8 cellular contexts compared by ENCODE assay signal in genomic region chr7:72830567-72830966, GRCh38. TPM values are rescaled to one million over a fixed set of nuclear protein-coding genes. Genes with fewer than 3 reads are reported as not detected.
A peak's percentile ranks its signal among the peaks of the same experiment; 100 is the strongest.
DNase-seq lines count a peak whose midpoint lies in the region; ATAC-seq and TF ChIP-seq lines count a peak whose summit lies in the region.
"Not testable (repeated sequence)": the region's sequence is repeated elsewhere in the genome, so short reads cannot be mapped to it uniquely, and the experiment has no call there.

No MANE protein-coding gene starts in this region.

- peaks cover 17 to 25% of the 10 kb centered on the region in 2 donors for H3K36me3 Mint-ChIP-seq in activated naive CD4-positive, alpha-beta T cell treated with anti-CD3 and anti-CD28 coated beads, Interleukin-2, amount 50 U/mL, for 72 hours
- peaks cover 72% of the 10 kb centered on the region for H3K36me3 Mint-ChIP-seq in effector memory CD8-positive, alpha-beta T cell (ENCODE audit: insufficient read depth)
- H3K36me3 Mint-ChIP-seq in natural killer cell treated with Interleukin-12 subunit alpha and Interleukin-12 subunit beta and Interleukin-15 and Interleukin-18, amount 100 ng/mL, for 72 hours: peaks cover 19% of the 10 kb centered on the region
- H3K36me3 Mint-ChIP-seq in stimulated activated naive CD8-positive, alpha-beta T cell treated with anti-CD3 and anti-CD28 coated beads, Interleukin-15, Interleukin-2, amounts not matched to agents 100 ng/mL and 50 ng/mL, for 24 hours (ENCODE audit: low read depth): peaks cover 41% of the 10 kb centered on the region

- not testable (repeated sequence) for TF ChIP-seq CTCF in AG09309 (IDR thresholded peaks at IDR 0.05; ENCODE audit: control insufficient read depth, insufficient read depth, low read depth, low read length, missing control alignments); RWPE1 (conservative IDR thresholded peaks at IDR 0.05; ENCODE audit: low read depth)

- ATAC-seq in activated naive CD4-positive, alpha-beta T cell treated with anti-CD3 and anti-CD28 coated beads, Interleukin-2, amount 50 U/mL, for 72 hours; effector memory CD8-positive, alpha-beta T cell (replicated peaks); natural killer cell treated with Interleukin-12 subunit alpha and Interleukin-12 subunit beta and Interleukin-15 and Interleukin-18, amount 100 ng/mL, for 72 hours: not testable (repeated sequence)

- H3K9me3 ChIP-seq in iPS-15b (ENCODE audit: control insufficient read depth, insufficient read depth, low read length): not testable (repeated sequence)

- H3K4me1 Mint-ChIP-seq in effector memory CD8-positive, alpha-beta T cell (ENCODE audit: low read depth in 2 of 2): peaks cover 8 to 19% of the 10 kb centered on the region in 2 donors
- H3K4me1 Mint-ChIP-seq in natural killer cell treated with Interleukin-12 subunit alpha and Interleukin-12 subunit beta and Interleukin-15 and Interleukin-18, amount 100 ng/mL, for 72 hours (ENCODE audit: low read depth in 2 of 2): peaks cover 19 to 29% of the 10 kb centered on the region in 2 donors
- H3K4me1 Mint-ChIP-seq in stimulated activated naive CD8-positive, alpha-beta T cell treated with anti-CD3 and anti-CD28 coated beads, Interleukin-15, Interleukin-2, amounts not matched to agents 100 ng/mL and 50 ng/mL, for 24 hours (ENCODE audit: low read depth): peaks cover 45% of the 10 kb centered on the region

- not testable (repeated sequence) for DNase-seq in AG09309 (ENCODE audit: low read depth); RWPE1 (ENCODE audit: low spot score); activated naive CD4-positive, alpha-beta T cell treated with anti-CD3 and anti-CD28 coated beads, Interleukin-2, amount 50 U/mL, for 72 hours (ENCODE audit: low spot score in 2 of 2); effector memory CD8-positive, alpha-beta T cell; natural killer cell treated with Interleukin-12 subunit alpha and Interleukin-12 subunit beta and Interleukin-15 and Interleukin-18, amount 100 ng/mL, for 72 hours (ENCODE audit: low spot score)
- peak; percentile 3 for DNase-seq in HCEC 1CT

- peak overlapping the region; percentile 88 to 95 for H3K4me3 Mint-ChIP-seq in effector memory CD8-positive, alpha-beta T cell
- H3K4me3 Mint-ChIP-seq in natural killer cell treated with Interleukin-12 subunit alpha and Interleukin-12 subunit beta and Interleukin-15 and Interleukin-18, amount 100 ng/mL, for 72 hours: peak overlapping the region; percentile 95
- H3K4me3 Mint-ChIP-seq in stimulated activated naive CD8-positive, alpha-beta T cell treated with anti-CD3 and anti-CD28 coated beads, Interleukin-15, Interleukin-2, amounts not matched to agents 100 ng/mL and 50 ng/mL, for 24 hours: peak overlapping the region; percentile 95

- H3K27me3 Mint-ChIP-seq in effector memory CD8-positive, alpha-beta T cell; natural killer cell treated with Interleukin-12 subunit alpha and Interleukin-12 subunit beta and Interleukin-15 and Interleukin-18, amount 100 ng/mL, for 72 hours; stimulated activated naive CD8-positive, alpha-beta T cell treated with anti-CD3 and anti-CD28 coated beads, Interleukin-15, Interleukin-2, amounts not matched to agents 100 ng/mL and 50 ng/mL, for 24 hours: not testable (repeated sequence)

- not testable (repeated sequence) for H3K4me1 ChIP-seq in iPS-15b (ENCODE audit: control insufficient read depth, insufficient read depth, low read length)

- peak overlapping the region; percentile 69 for H3K4me3 ChIP-seq in AG09309 (ENCODE audit: control insufficient read depth, low read depth, low read length)
- H3K4me3 ChIP-seq in iPS-15b (ENCODE audit: low read depth, low read length): peak overlapping the region; percentile 84

- H3K27ac ChIP-seq in RWPE1: peak overlapping the region; percentile 94

- POLR2A ChIA-PET in RWPE1 (lab: Yijun Ruan, JAX; ENCODE audit: low non-redundant PET): not testable (repeated sequence)

- H3K27ac Mint-ChIP-seq in activated naive CD4-positive, alpha-beta T cell treated with anti-CD3 and anti-CD28 coated beads, Interleukin-2, amount 50 U/mL, for 72 hours: peak overlapping the region; percentile 93 to 97
- peak overlapping the region; percentile 97 to 99 for H3K27ac Mint-ChIP-seq in effector memory CD8-positive, alpha-beta T cell
- peak overlapping the region; percentile 87 to 91 for H3K27ac Mint-ChIP-seq in natural killer cell treated with Interleukin-12 subunit alpha and Interleukin-12 subunit beta and Interleukin-15 and Interleukin-18, amount 100 ng/mL, for 72 hours
- peak overlapping the region; percentile 94 for H3K27ac Mint-ChIP-seq in stimulated activated naive CD8-positive, alpha-beta T cell treated with anti-CD3 and anti-CD28 coated beads, Interleukin-15, Interleukin-2, amounts not matched to agents 100 ng/mL and 50 ng/mL, for 24 hours

- CTCF ChIA-PET in RWPE1 (lab: Yijun Ruan, JAX): not testable (repeated sequence)

- H3K9me3 Mint-ChIP-seq in activated naive CD4-positive, alpha-beta T cell treated with anti-CD3 and anti-CD28 coated beads, Interleukin-2, amount 50 U/mL, for 72 hours; effector memory CD8-positive, alpha-beta T cell; natural killer cell treated with Interleukin-12 subunit alpha and Interleukin-12 subunit beta and Interleukin-15 and Interleukin-18, amount 100 ng/mL, for 72 hours; stimulated activated naive CD8-positive, alpha-beta T cell treated with anti-CD3 and anti-CD28 coated beads, Interleukin-15, Interleukin-2, amounts not matched to agents 100 ng/mL and 50 ng/mL, for 24 hours: not testable (repeated sequence)

- H3K27me3 ChIP-seq in iPS-15b (ENCODE audit: control insufficient read depth, insufficient read depth, low read length): not testable (repeated sequence)

- not testable (repeated sequence) for H3K9ac ChIP-seq in iPS-15b (ENCODE audit: low read depth, low read length)

- H3K36me3 ChIP-seq in iPS-15b (ENCODE audit: control insufficient read depth, insufficient read depth, low read length): not testable (repeated sequence)

RNA-seq across cellular contexts. Expression of gene TYW1B, which starts 2.6 kb away (rescaled TPM):
- 1 to 10 TPM; 2.1 to 2.8 TPM for total RNA-seq in activated naive CD4-positive, alpha-beta T cell treated with anti-CD3 and anti-CD28 coated beads, Interleukin-2, amount 50 U/mL, for 72 hours
- 10 to 100 TPM in 1 of 2 donors, 1 to 10 TPM in 1; 7.5 to 12.4 TPM for total RNA-seq in natural killer cell treated with Interleukin-12 subunit alpha and Interleukin-12 subunit beta and Interleukin-15 and Interleukin-18, amount 100 ng/mL, for 72 hours
